13 cellular contexts compared by ENCODE assay signal in the genomic region with DNA sequence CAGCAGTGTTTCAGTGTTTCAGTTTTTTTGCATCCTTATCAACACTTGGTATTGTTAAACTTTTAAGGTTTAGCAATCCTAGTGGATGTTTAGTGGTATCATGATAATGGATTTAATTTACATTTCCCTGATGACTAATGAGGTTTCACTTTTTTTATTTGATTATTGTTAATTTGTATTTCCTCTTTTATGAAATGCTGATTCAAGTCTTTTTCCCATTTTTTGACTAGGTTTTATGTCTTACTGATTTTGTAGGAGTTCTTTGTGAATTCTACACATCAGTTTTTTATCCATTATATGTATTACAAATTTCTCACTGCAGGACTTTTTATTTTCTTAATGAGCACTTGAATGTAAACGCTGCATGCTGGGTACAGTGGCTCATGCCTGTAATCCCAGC.
"Had no signal": no experiment of that assay in that cellular context is flagged by ENCODE, and none has a peak within 500 bp of the region (broad histone marks: within the 10 kb centered on the region; RNA-seq: fewer than 3 reads in every experiment).

No MANE protein-coding gene starts in this region.

- H3K27ac Mint-ChIP-seq: nephron had no signal

- H3K27me3 Mint-ChIP-seq: brain had no signal

- H3K27me3 ChIP-seq: esophagus muscularis mucosa, heart left ventricle had no signal

- H3K4me3 Mint-ChIP-seq: activated T-cell treated with anti-CD3 and anti-CD28 coated beads, Interleukin-2, amount 50 U/mL, for 72 hours; brain; nephron had no signal

- DNase-seq: activated CD4-positive, alpha-beta T cell treated with anti-CD3 and anti-CD28 coated beads, Interleukin-2, amount 50 U/mL, for 4 hours; activated T-cell treated with anti-CD3 and anti-CD28 coated beads, Interleukin-2, amount 50 U/mL, for 72 hours; heart left ventricle; mucosa of descending colon; occipital lobe; stimulated activated CD4-positive, alpha-beta T cell treated with anti-CD3 and anti-CD28 coated beads, Interleukin-2, amount 100 ng/mL, for 48 hours; stimulated activated naive CD4-positive, alpha-beta T cell treated with Interleukin-2 at 50 U/mL for 16 hours; trophoblast cell had no signal

- H3K4me1 Mint-ChIP-seq: nephron had no signal

- H3K4me3 ChIP-seq: esophagus muscularis mucosa, heart left ventricle, mucosa of descending colon, SK-N-MC had no signal

- ATAC-seq: activated CD4-positive, CD25-positive, alpha-beta regulatory T cell treated with anti-CD3 and anti-CD28 coated beads, Interleukin-2, amount 50 U/mL, for 24 hours; activated T-cell treated with anti-CD3 and anti-CD28 coated beads, Interleukin-2, amount 50 U/mL, for 72 hours; heart left ventricle; mucosa of descending colon had no signal

- H3K9me3 ChIP-seq: esophagus muscularis mucosa, heart left ventricle, mucosa of descending colon had no signal

- H3K27ac ChIP-seq: esophagus muscularis mucosa, heart left ventricle, SK-N-MC had no signal
